Comparison of ENCODE assay signal across 15 cellular contexts in the genomic region with DNA sequence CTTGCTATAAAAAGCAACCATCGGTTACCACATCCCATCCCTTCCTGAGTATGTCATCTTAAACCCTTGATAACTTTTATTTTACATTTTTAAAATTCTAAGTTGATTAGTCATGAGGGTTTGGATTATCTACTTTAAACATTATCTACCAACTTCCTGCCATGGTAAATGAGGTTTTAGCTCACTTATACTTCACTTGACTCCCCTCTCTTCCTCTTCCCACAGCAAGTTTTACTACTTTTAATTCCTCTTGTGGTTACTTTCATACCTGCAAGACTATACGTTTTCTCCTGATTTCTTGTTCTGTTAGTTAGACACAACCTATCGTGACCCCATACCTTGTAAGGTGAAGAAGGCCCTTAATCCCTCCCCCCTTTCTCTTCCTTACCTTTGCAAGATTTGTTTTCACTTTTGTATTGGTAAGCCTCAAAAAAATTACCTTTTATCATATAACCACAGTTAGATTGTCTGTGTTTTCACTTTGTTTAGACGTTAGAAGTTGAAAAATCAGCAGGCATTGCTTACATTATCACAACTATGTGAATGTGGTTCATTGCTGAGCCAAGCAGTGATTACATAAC.
DNase-seq lines count a peak whose midpoint lies in the region; ATAC-seq, FAIRE-seq and TF ChIP-seq lines count a peak whose summit lies in the region.
"Had no signal": no experiment of that assay in that cellular context is flagged by ENCODE, and none has a peak within 500 bp of the region (broad histone marks: within the 10 kb centered on the region; RNA-seq: fewer than 3 reads in every experiment).

No MANE protein-coding gene starts in this region.

- no peak overlapping the region for H3T11ph ChIP-seq in H9 (ENCODE audit: low read length)

- H3K9me3 ChIP-seq in A549 (no peaks in the 10 kb centered on the region), PC-3 (ENCODE audit: low read length) (no peaks in the 10 kb centered on the region), H9 (ENCODE audit: control insufficient read depth, low read depth, low read length) (no peaks in the 10 kb centered on the region)

- no peaks in the 10 kb centered on the region for H3K9me2 ChIP-seq in PC-3 (replicated peaks; ENCODE audit: low read length)

- H3F3A ChIP-seq in PC-3 (ENCODE audit: low read length, unreplicated experiment), result no peaks in the 10 kb centered on the region

- no peak for TF ChIP-seq EP300 in A549 (IDR thresholded peaks at IDR 0.05)

- no peak overlapping the region for H2BK5ac ChIP-seq in H9 (ENCODE audit: insufficient read length, low read length)

- CTCF ChIA-PET in A549 (lab: Yijun Ruan, JAX), result interaction anchor here (1.5 kb wide), 1 partner anchor 10 kb away, joined by 3 read pairs; no protein-coding TSS in a partner anchor
- CTCF ChIA-PET in PC-3 (lab: Charles Lee), result no interaction called here

- H4K20me1 ChIP-seq in PC-3 (ENCODE audit: low read length) (no peaks in the 10 kb centered on the region), H9 (ENCODE audit: control insufficient read depth, insufficient read depth, insufficient read length) (no peaks in the 10 kb centered on the region)

- H3K4ac ChIP-seq in H9 (ENCODE audit: low read depth, low read length), result no peak overlapping the region

- BruUV-seq in PC-3 (replicated peaks; lab: Mats Ljungman, UMichigan), result no TSS peak

- peak overlapping the region; percentile 41; the same call in 1 of the 3 replicates for H3K4me2 ChIP-seq in A549
- H3K4me2 ChIP-seq in PC-3 (ENCODE audit: low read length), result peak overlapping the region; percentile 27
- no peak overlapping the region for H3K4me2 ChIP-seq in H9 (ENCODE audit: insufficient read depth, insufficient read length, low read length)
- H3K4me2 ChIP-seq: GM23338 had no signal

- H4K91ac ChIP-seq in H9 (ENCODE audit: insufficient read length, low read depth, low read length), result no peak overlapping the region

- no peak for TF ChIP-seq CTCF in A549 (IDR thresholded peaks at IDR 0.05)
- no peak for TF ChIP-seq CTCF in PC-3 (conservative IDR thresholded peaks at IDR 0.05; ENCODE audit: low read depth, low read length)
- no peak for TF ChIP-seq CTCF in H9 (conservative IDR thresholded peaks at IDR 0.05)

- peak overlapping the region; percentile 28 to 56 for H3K4me3 Mint-ChIP-seq in effector memory CD8-positive, alpha-beta T cell
- H3K4me3 Mint-ChIP-seq in H9, result no peak overlapping the region
- H3K4me3 Mint-ChIP-seq: GM23338 had no signal

- FAIRE-seq in A549 (lab: Jason Lieb, UNC), result no peak
- FAIRE-seq: endometrium had no signal

- no peak overlapping the region for H2AK5ac ChIP-seq in H9 (ENCODE audit: insufficient read length, low read length)

- H3K27me3 ChIP-seq in PC-3 (ENCODE audit: low read length) (no peaks in the 10 kb centered on the region), H9 (ENCODE audit: insufficient read depth, low read length) (no peaks in the 10 kb centered on the region)

- ATAC-seq in A549 (no peak), PC-3 (peak; percentile 88), HG03469 (IDR thresholded peaks at IDR 0.05; ENCODE audit: unreplicated experiment) (no peak)
- ATAC-seq in effector memory CD8-positive, alpha-beta T cell (replicated peaks), result peak; percentile 82
- ATAC-seq: GM23338 had no signal

- H2BK12ac ChIP-seq in H9 (ENCODE audit: insufficient read length, low read depth, low read length), result no peak overlapping the region

- H3K23me2 ChIP-seq in H9 (ENCODE audit: insufficient read length, low read depth, low read length, poor library complexity, severe bottlenecking), result no peaks in the 10 kb centered on the region

- H2BK20ac ChIP-seq in H9 (ENCODE audit: low read depth, low read length, poor library complexity, severe bottlenecking), result no peak overlapping the region

- intact Hi-C loops in PC-3 (cut with micrococcal nuclease), result loop anchor here (2.0 kb wide), 1 partner anchor 38 kb away; no protein-coding TSS in a partner anchor

- TF ChIP-seq POLR2A in A549 (IDR thresholded peaks at IDR 0.05; ENCODE audit: low read length), result no peak

- no peak for TF ChIP-seq RAD21 in A549 (conservative IDR thresholded peaks at IDR 0.05 in 1 of 2, IDR thresholded peaks at IDR 0.05 in 1 of 2)

- H3K4me3 ChIP-seq in A549, result no peak overlapping the region
- no peak overlapping the region for H3K4me3 ChIP-seq in PC-3 (ENCODE audit: low read length)
- H3K4me3 ChIP-seq: GM23338 had no signal

- H3K27ac ChIP-seq in A549 (0 out of 6 replicates have a peak overlapping the region, but pooled peaks of 1 of the 2 experiments have one; percentile 37), PC-3 (ENCODE audit: low read length) (0 out of 2 replicates have a peak overlapping the region, but pooled peaks have one; percentile 25), H9 (ENCODE audit: insufficient read length, low read depth, low read length) (no peak overlapping the region)

- no peaks in the 10 kb centered on the region for H3K9me3 Mint-ChIP-seq in effector memory CD8-positive, alpha-beta T cell
- no peaks in the 10 kb centered on the region for H3K9me3 Mint-ChIP-seq in H9
- H3K9me3 Mint-ChIP-seq: GM23338 had no signal

- no peaks in the 10 kb centered on the region for H3K79me2 ChIP-seq in PC-3 (ENCODE audit: low read length)
- no peaks in the 10 kb centered on the region for H3K79me2 ChIP-seq in H9 (ENCODE audit: insufficient read depth, low read length)

- no peak for DNase-seq in A549 (ENCODE audit: low read depth in 1 of 2, low spot score in 1 of 2)
- DNase-seq in GM03348 (ENCODE audit: low spot score), result peak; percentile 21
- peak; percentile 77 for DNase-seq in PC-3
- peak in 1 of 3 experiments; percentile 1 for DNase-seq in effector memory CD8-positive, alpha-beta T cell
- no peak for DNase-seq in LoVo (ENCODE audit: low spot score)
- no peak for DNase-seq in H9
- no peak for DNase-seq in globus pallidus (ENCODE audit: low spot score)
- DNase-seq: activated CD4-positive, alpha-beta T cell treated with anti-CD3 and anti-CD28 coated beads, Interleukin-2, amount 50 U/mL, for 48 hours; amygdala; C1 segment of cervical spinal cord; NCI-H510A treated with DMSO at 0.1 percent for 48 hours; stimulated activated CD4-positive, alpha-beta T cell treated with anti-CD3 and anti-CD28 coated beads, Interleukin-2, amount 100 ng/mL, for 24 hours had no signal

- H4K8ac ChIP-seq in H9 (replicated peaks; ENCODE audit: insufficient read length, low read depth, low read length), result no peak overlapping the region

- H3K9ac ChIP-seq in PC-3 (ENCODE audit: low read length), result no peak overlapping the region
- no peak overlapping the region for H3K9ac ChIP-seq in H9 (ENCODE audit: extremely low read depth, insufficient read length, low read length)

- no peak overlapping the region for H3K14ac ChIP-seq in H9 (ENCODE audit: insufficient read depth, low read length)

- H3K4me1 ChIP-seq in A549 (peaks cover 12% of the 10 kb centered on the region), PC-3 (ENCODE audit: insufficient read depth, low read length) (peaks cover 22% of the 10 kb centered on the region), H9 (ENCODE audit: insufficient read depth, low read length) (no peaks in the 10 kb centered on the region)

- H3K27me3 Mint-ChIP-seq in effector memory CD8-positive, alpha-beta T cell, result no peaks in the 10 kb centered on the region
- H3K27me3 Mint-ChIP-seq in H9 (ENCODE audit: low read depth), result no peaks in the 10 kb centered on the region; the same call in 1 of the 2 replicates

- no peaks in the 10 kb centered on the region for H3K79me1 ChIP-seq in H9 (ENCODE audit: insufficient read depth, low read depth, low read length, poor library complexity, severe bottlenecking)

- H2BK15ac ChIP-seq in H9 (ENCODE audit: low read depth, low read length), result no peak overlapping the region

- H2AFZ ChIP-seq in PC-3 (ENCODE audit: low read length), result no peak overlapping the region
- H2AFZ ChIP-seq in H9 (ENCODE audit: low read length), result no peak overlapping the region
- H2AFZ ChIP-seq: GM23338 had no signal

- WGBS in A549 (ENCODE audit: missing lambda C conversion rate), result 25% methylated on average over 4 of the region's 4 CpGs
- no CpG with 5 or more reads among the region's 4 CpGs for WGBS in H9 (ENCODE audit: extremely low coverage, insufficient read length, low lambda C conversion rate)

- no peak overlapping the region for H3K23ac ChIP-seq in H9 (ENCODE audit: insufficient read length, low read depth, low read length)

- no peaks in the 10 kb centered on the region for H3K36me3 ChIP-seq in PC-3 (ENCODE audit: low read depth, low read length)

- H3K18ac ChIP-seq in H9 (ENCODE audit: insufficient read length, low read depth, low read length), result no peak overlapping the region

- H4K5ac ChIP-seq in H9 (ENCODE audit: insufficient read length, low read depth, low read length), result no peak overlapping the region

- H3K4me1 Mint-ChIP-seq in effector memory CD8-positive, alpha-beta T cell (ENCODE audit: low read depth in 2 of 2), result peaks cover 16 to 27% of the 10 kb centered on the region in 2 donors
- H3K4me1 Mint-ChIP-seq in H9, result no peaks in the 10 kb centered on the region
- H3K4me1 Mint-ChIP-seq: GM23338 had no signal

- H3K36me3 Mint-ChIP-seq in effector memory CD8-positive, alpha-beta T cell (ENCODE audit: insufficient read depth), result peaks cover 5% of the 10 kb centered on the region
- H3K36me3 Mint-ChIP-seq in H9 (ENCODE audit: insufficient read depth in 1 of 3, low read depth in 3 of 3), result no peaks in the 10 kb centered on the region

- H3K27ac Mint-ChIP-seq in effector memory CD8-positive, alpha-beta T cell, result peak overlapping the region; percentile 64 to 90
- H3K27ac Mint-ChIP-seq in H9, result no peak overlapping the region
- H3K27ac Mint-ChIP-seq: GM23338 had no signal

- POLR2A ChIA-PET in A549 (lab: Yijun Ruan, JAX) (no interaction called here), PC-3 (lab: Charles Lee; ENCODE audit: unreplicated experiment) (no interaction called here)

- H3K56ac ChIP-seq in H9 (ENCODE audit: insufficient read length, low read depth, low read length), result no peak overlapping the region

- no peak overlapping the region for H2BK120ac ChIP-seq in H9 (ENCODE audit: low read depth, low read length, poor library complexity, severe bottlenecking)

TF ChIP-seq in A549, 52 proteins besides CTCF, POLR2A, EP300 and RAD21 (continues in another document):
- TF ChIP-seq FOSL2 (IDR thresholded peaks at IDR 0.05) (no peak), FOSL2 (CRISPR knock-in tag; IDR thresholded peaks at IDR 0.05) (no peak), MYC (IDR thresholded peaks at IDR 0.05; ENCODE audit: borderline replicate concordance, low read length) (no peak), GATA3 (IDR thresholded peaks at IDR 0.05; ENCODE audit: borderline replicate concordance) (no peak), SREBF2 (IDR thresholded peaks at IDR 0.05) (no peak), TFCP2L1 (CRISPR knock-in tag; IDR thresholded peaks at IDR 0.05) (no peak), HOXA7 (CRISPR knock-in tag; IDR thresholded peaks at IDR 0.05) (no peak), ZSCAN20 (CRISPR knock-in tag; IDR thresholded peaks at IDR 0.05) (no peak), MAFK (IDR thresholded peaks at IDR 0.05; ENCODE audit: partially characterized antibody) (no peak), CHD2 (IDR thresholded peaks at IDR 0.05; ENCODE audit: low read length, partially characterized antibody) (no peak)
- TF ChIP-seq, protein P1, sequence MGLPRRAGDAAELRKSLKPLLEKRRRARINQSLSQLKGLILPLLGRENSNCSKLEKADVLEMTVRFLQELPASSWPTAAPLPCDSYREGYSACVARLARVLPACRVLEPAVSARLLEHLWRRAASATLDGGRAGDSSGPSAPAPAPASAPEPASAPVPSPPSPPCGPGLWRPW (IDR thresholded peaks at IDR 0.05), result no peak

Comparison
In these comparisons a context has a peak if more than half of its experiments do, and no peak if none do; other contexts are left out.
1. ATAC-seq: peak in PC-3 (single experiment) and effector memory CD8-positive, alpha-beta T cell (single experiment); none in A549 (0 of 2) and HG03469 (single experiment).
2. DNase-seq: peak in GM03348 (single experiment) and PC-3 (single experiment); none in A549 (0 of 2), LoVo (single experiment), H9 (single experiment) and globus pallidus (single experiment).
3. H3K27ac Mint-ChIP-seq: peak in effector memory CD8-positive, alpha-beta T cell (2 of 2); none in H9 (0 of 3).
4. H3K4me3 Mint-ChIP-seq: peak in effector memory CD8-positive, alpha-beta T cell (2 of 2); none in H9 (0 of 2).